In genomic region chr13:98447881-98448641, GRCh38 we compare ENCODE assay signal across 1 cellular context.
TF ChIP-seq lines count a peak whose summit lies in the region.

No MANE protein-coding gene starts in this region.

TF ChIP-seq in H1, 55 proteins besides CTCF, POLR2A, EP300 and RAD21 (continued from another document):
- TF ChIP-seq CHD7 (IDR thresholded peaks at IDR 0.05; ENCODE audit: insufficient replicate concordance, low read length) (no peak), POU5F1 (IDR thresholded peaks at IDR 0.05; ENCODE audit: low read depth, low read length) (0 out of 2 replicates have a peak, but pooled peaks have one; percentile 11), CHD2 (IDR thresholded peaks at IDR 0.05; ENCODE audit: low read length) (no peak), CEBPB (IDR thresholded peaks at IDR 0.05; ENCODE audit: low read depth, low read length) (no peak), ASH2L (IDR thresholded peaks at IDR 0.05; ENCODE audit: low read length) (no peak)
- TF ChIP-seq, protein P1, sequence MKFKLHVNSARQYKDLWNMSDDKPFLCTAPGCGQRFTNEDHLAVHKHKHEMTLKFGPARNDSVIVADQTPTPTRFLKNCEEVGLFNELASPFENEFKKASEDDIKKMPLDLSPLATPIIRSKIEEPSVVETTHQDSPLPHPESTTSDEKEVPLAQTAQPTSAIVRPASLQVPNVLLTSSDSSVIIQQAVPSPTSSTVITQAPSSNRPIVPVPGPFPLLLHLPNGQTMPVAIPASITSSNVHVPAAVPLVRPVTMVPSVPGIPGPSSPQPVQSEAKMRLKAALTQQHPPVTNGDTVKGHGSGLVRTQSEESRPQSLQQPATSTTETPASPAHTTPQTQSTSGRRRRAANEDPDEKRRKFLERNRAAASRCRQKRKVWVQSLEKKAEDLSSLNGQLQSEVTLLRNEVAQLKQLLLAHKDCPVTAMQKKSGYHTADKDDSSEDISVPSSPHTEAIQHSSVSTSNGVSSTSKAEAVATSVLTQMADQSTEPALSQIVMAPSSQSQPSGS (IDR thresholded peaks at IDR 0.05; ENCODE audit: low read length) = no peak; the same call in 1 of the 2 replicates
